ENCODE assay signal across 8 cellular contexts in genomic region chrX:53223068-53223693, GRCh38. TPM values are rescaled to one million over a fixed set of nuclear protein-coding genes. Genes with fewer than 3 reads are reported as not detected.
DNase-seq lines count a peak whose midpoint lies in the region; ATAC-seq and TF ChIP-seq lines count a peak whose summit lies in the region.

No MANE protein-coding gene starts in this region.

- CTCF ChIA-PET in Panc1 (lab: Charles Lee): no interaction called here

- H3K9me3 ChIP-seq in Panc1 (ENCODE audit: control insufficient read depth, insufficient read depth, low read depth, low read length): no peaks in the 10 kb centered on the region
- no peaks in the 10 kb centered on the region for H3K9me3 ChIP-seq in esophagus squamous epithelium
- no peaks in the 10 kb centered on the region for H3K9me3 ChIP-seq in psoas muscle

- H3K4me1 ChIP-seq in Panc1 (ENCODE audit: control insufficient read depth, insufficient read depth, low read length) (peaks cover 7% of the 10 kb centered on the region; the same call in 1 of the 2 replicates), esophagus squamous epithelium (peaks cover 19 to 34% (median 21%) of the 10 kb centered on the region in 3 donors), psoas muscle (peaks cover 20% of the 10 kb centered on the region)

- no peak overlapping the region for H3K27ac ChIP-seq in Panc1 (ENCODE audit: low read length)
- H3K27ac ChIP-seq in esophagus squamous epithelium: peak overlapping the region in 2 of 4 donors; percentile 90 to 95
- H3K27ac ChIP-seq in psoas muscle: peak overlapping the region; percentile 95

- TF ChIP-seq POLR2A in esophagus squamous epithelium (IDR thresholded peaks at IDR 0.05): no peak

- ATAC-seq in Panc1 (no peak), psoas muscle (peak in 3 of 4 donors; percentile 30 to 44 (median 39))

- in situ Hi-C loops in Panc1 (cut with HindIII; ENCODE audit: low pct_unique_long_range_greater_than_20kb, low sequenced_read_pairs): no loop called here

- H3K36me3 ChIP-seq in Panc1 (ENCODE audit: control insufficient read depth, insufficient read depth, low read length): no peaks in the 10 kb centered on the region; the same call in none of the 2 replicates
- peaks cover 5 to 27% (median 24%) of the 10 kb centered on the region in 3 donors for H3K36me3 ChIP-seq in esophagus squamous epithelium
- peaks cover 2 to 28% of the 10 kb centered on the region in 2 donors for H3K36me3 ChIP-seq in psoas muscle (ENCODE audit: insufficient read depth in 1 of 2, low read depth in 1 of 2)

- WGBS in esophagus squamous epithelium, 2 donors: 13 to 35% methylated on average over 1 to 2 of the region's 2 CpGs
- 20 to 49% (median 46%) methylated on average over 2 of the region's 2 CpGs for whole genome bisulfite sequencing in psoas muscle, 3 donors

- POLR2A ChIA-PET in Panc1 (lab: Charles Lee): no interaction called here

- no peaks in the 10 kb centered on the region for H3K27me3 ChIP-seq in Panc1 (ENCODE audit: control insufficient read depth, insufficient read depth, low read length)
- no peaks in the 10 kb centered on the region for H3K27me3 ChIP-seq in esophagus squamous epithelium
- no peaks in the 10 kb centered on the region for H3K27me3 ChIP-seq in psoas muscle (ENCODE audit: insufficient read depth in 3 of 3, low read length in 2 of 3)

- DNase-seq in Panc1 (ENCODE audit: low read depth, low spot score) (no peak), esophagus squamous epithelium (lab: John Stamatoyannopoulos, UW) (no peak), psoas muscle (no peak), HuH-7 (ENCODE audit: low spot score) (no peak), NCI-H1417 treated with DMSO at 0.1 percent for 48 hours (lab: John Stamatoyannopoulos, UW) (no peak), glomerular visceral epithelial cell (ENCODE audit: extremely low spot score) (no peak), occipital lobe (lab: John Stamatoyannopoulos, UW) (no peak)

- TF ChIP-seq CTCF in Panc1 (IDR thresholded peaks at IDR 0.05) (no peak), esophagus squamous epithelium (IDR thresholded peaks at IDR 0.05) (no peak), psoas muscle (IDR thresholded peaks at IDR 0.05) (no peak)

- intact Hi-C loops in Panc1 (cut with micrococcal nuclease; ENCODE audit: unreplicated experiment): no loop called here
- intact Hi-C loops in esophagus squamous epithelium (cut with DNase I): no loop called here
- intact Hi-C loops in psoas muscle (cut with DNase I): loop anchor here (2.0 to 10.0 kb wide), 2 partner anchors 138 to 152 kb away; partner anchors contain the start of gene TSPYL2 (in 1 of the 2)

- BruUV-seq in Panc1 (replicated peaks; lab: Mats Ljungman, UMichigan): no TSS peak

- H3K4me3 ChIP-seq in GM08714 (ENCODE audit: low read length): peak overlapping the region; percentile 94
- H3K4me3 ChIP-seq in Panc1 (ENCODE audit: low read depth in 2 of 2, low read length in 2 of 2): peak overlapping the region; percentile 86 to 96
- H3K4me3 ChIP-seq in esophagus squamous epithelium: peak overlapping the region; percentile 60 to 98 (median 78)
- H3K4me3 ChIP-seq in psoas muscle: peak overlapping the region; percentile 97

RNA-seq across cellular contexts. Expression of gene KDM5C, which starts 1.8 kb away (rescaled TPM):
- total RNA-seq in Panc1 (2021; ENCODE audit: unreplicated experiment) (104 TPM), esophagus squamous epithelium (100 to 1,000 TPM in 1 of 4 donors, 10 to 100 TPM in 3; 74.2 to 108 (median 80.2) TPM), psoas muscle (100 to 1,000 TPM in 2 of 4 donors, 10 to 100 TPM in 2; 62.2 to 119 (median 96.0) TPM), occipital lobe (103 TPM)
- polyA plus RNA-seq in Panc1 (2012; ENCODE audit: insufficient read length): 71.8 TPM
- polyA plus RNA-seq in psoas muscle: 10 to 100 TPM; 22.4 to 52.9 (median 36.1) TPM

RNA-seq across cellular contexts. Expression of gene IQSEC2, which starts 58.2 kb away (rescaled TPM):
- total RNA-seq in Panc1 (2021; ENCODE audit: unreplicated experiment) (38.8 TPM), esophagus squamous epithelium (10 to 100 TPM in 3 of 4 donors, 1 to 10 TPM in 1; 6.9 to 12.7 (median 10.4) TPM), psoas muscle (10 to 100 TPM; 38.8 to 63.8 (median 47.5) TPM), occipital lobe (8.6 TPM)
- polyA plus RNA-seq in Panc1 (2012; ENCODE audit: insufficient read length): 50.7 TPM
- 10 to 100 TPM in 2 of 3 donors, 1 to 10 TPM in 1; 8.2 to 41.5 (median 32.3) TPM for polyA plus RNA-seq in psoas muscle

Comparison
In these comparisons a context has a peak if more than half of its experiments do, and no peak if none do; other contexts are left out.
1. intact Hi-C loops: an anchor here in psoas muscle (2.0 to 10.0 kb wide); none called in Panc1 and esophagus squamous epithelium.